In the genomic region with DNA sequence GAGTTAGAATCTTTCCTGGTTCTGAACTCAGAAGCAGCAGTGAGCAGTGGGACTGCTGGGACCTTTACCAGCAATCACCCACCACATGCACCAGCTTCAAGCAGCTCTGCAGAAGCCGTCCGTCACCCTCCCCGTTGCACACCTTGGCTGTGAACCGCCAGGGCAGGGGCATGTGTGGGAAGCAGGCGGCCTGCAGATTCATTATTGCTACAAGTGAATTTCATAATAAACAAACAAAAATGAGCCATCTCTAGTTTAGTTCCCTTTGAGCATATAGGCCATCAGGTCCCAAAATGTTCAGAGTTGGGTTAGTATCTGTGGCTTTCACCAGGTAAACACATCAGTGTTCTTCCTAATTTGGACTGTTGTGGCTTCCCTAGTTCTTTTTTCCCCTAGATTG, we compare ENCODE assay signal across 28 cellular contexts. TPM values are rescaled to one million over a fixed set of nuclear protein-coding genes. Genes with fewer than 3 reads are reported as not detected.
"Had no signal": no experiment of that assay in that cellular context is flagged by ENCODE, and none has a peak within 500 bp of the region (broad histone marks: within the 10 kb centered on the region; RNA-seq: fewer than 3 reads in every experiment).

No MANE protein-coding gene starts in this region.

- H3K4me1 Mint-ChIP-seq: immature natural killer cell; memory B cell; natural killer cell; stimulated activated effector memory CD8-positive, alpha-beta T cell treated with anti-CD3 and anti-CD28 coated beads, Interleukin-12 subunit alpha, Interleukin-12 subunit beta, amount 100 ng/mL, for 72 hours had no signal

- H3K27ac ChIP-seq: esophagus muscularis mucosa, neutrophil, pancreas, sigmoid colon, stomach, testis, transverse colon, vagina had no signal

- H3K4me3 ChIP-seq: coronary artery, esophagus muscularis mucosa, lung, pancreas, sigmoid colon, stomach, testis, transverse colon, vagina had no signal

- H3K4me1 ChIP-seq: pancreas, stomach, testis, transverse colon had no signal

- H3K9me3 ChIP-seq: esophagus muscularis mucosa, neutrophil, pancreas, sigmoid colon, stomach, testis, transverse colon, vagina had no signal

- H3K36me3 Mint-ChIP-seq: immature natural killer cell; memory B cell; natural killer cell; stimulated activated effector memory CD8-positive, alpha-beta T cell treated with anti-CD3 and anti-CD28 coated beads, Interleukin-12 subunit alpha, Interleukin-12 subunit beta, amount 100 ng/mL, for 72 hours had no signal

- H3K27me3 ChIP-seq: esophagus muscularis mucosa, pancreas, sigmoid colon, stomach, testis, transverse colon, vagina had no signal

- H3K4me3 Mint-ChIP-seq: immature natural killer cell; memory B cell; natural killer cell; stimulated activated effector memory CD8-positive, alpha-beta T cell treated with anti-CD3 and anti-CD28 coated beads, Interleukin-12 subunit alpha, Interleukin-12 subunit beta, amount 100 ng/mL, for 72 hours had no signal

- H3K9me3 Mint-ChIP-seq: memory B cell, natural killer cell had no signal

- DNase-seq: dermis blood vessel endothelial cell; effector memory CD4-positive, alpha-beta T cell; foreskin melanocyte; hypothalamus; immature natural killer cell; islet precursor cell; kidney glomerular epithelial cell; left colon; left ventricle myocardium superior; natural killer cell; pancreas; retina; sigmoid colon; stimulated activated CD4-positive, alpha-beta T cell treated with anti-CD3 and anti-CD28 coated beads, Interleukin-2, amount 100 ng/mL, for 24 hours; stimulated activated CD4-positive, alpha-beta T cell treated with anti-CD3 and anti-CD28 coated beads, Interleukin-4, amount 100 ng/mL, for 24 hours; stimulated activated naive CD4-positive, alpha-beta T cell treated with Interleukin-2 at 50 U/mL for 16 hours; stomach; substantia nigra; testis; transverse colon had no signal

- H3K27ac Mint-ChIP-seq: immature natural killer cell; memory B cell; natural killer cell; stimulated activated effector memory CD8-positive, alpha-beta T cell treated with anti-CD3 and anti-CD28 coated beads, Interleukin-12 subunit alpha, Interleukin-12 subunit beta, amount 100 ng/mL, for 72 hours had no signal

- H3K36me3 ChIP-seq: esophagus muscularis mucosa, neutrophil, pancreas, sigmoid colon, stomach, transverse colon, vagina had no signal

RNA-seq across cellular contexts. Expression of gene PALM2AKAP2, which starts 17.5 kb away (rescaled TPM):
- total RNA-seq: dermis blood vessel endothelial cell, endothelial cell of umbilical vein, natural killer cell had no signal
- polyA plus RNA-seq: immature natural killer cell had no signal
